In genomic region chr2:66364495-66364992, GRCh38 we compare ENCODE assay signal across 12 cellular contexts.
DNase-seq lines count a peak whose midpoint lies in the region; ATAC-seq and TF ChIP-seq lines count a peak whose summit lies in the region.
"Had no signal": no experiment of that assay in that cellular context is flagged by ENCODE, and none has a peak within 500 bp of the region (broad histone marks: within the 10 kb centered on the region; RNA-seq: fewer than 3 reads in every experiment).

No MANE protein-coding gene starts in this region.

- H4K20me1 ChIP-seq in mammary epithelial cell (ENCODE audit: insufficient read depth, low read length) (no peaks in the 10 kb centered on the region), GM23338 (replicated peaks; ENCODE audit: insufficient read depth) (no peaks in the 10 kb centered on the region)

- no peaks in the 10 kb centered on the region for H3K36me3 Mint-ChIP-seq in GM23338 (ENCODE audit: low read depth)
- H3K36me3 Mint-ChIP-seq: natural killer cell had no signal

- H3K27ac ChIP-seq in mammary epithelial cell (ENCODE audit: insufficient read depth, low read depth, low read length) (no peak overlapping the region), GM23338 (ENCODE audit: low read depth) (no peak overlapping the region)

- no peak for ATAC-seq in GM23338
- ATAC-seq in HG03159 (IDR thresholded peaks at IDR 0.05; ENCODE audit: unreplicated experiment): no peak
- ATAC-seq: natural killer cell had no signal

- H3K4me1 Mint-ChIP-seq in GM23338: peaks cover 15% of the 10 kb centered on the region; the same call in 2 of the 3 replicates
- H3K4me1 Mint-ChIP-seq: natural killer cell had no signal

- H3K4me2 ChIP-seq in mammary epithelial cell (ENCODE audit: insufficient read depth, low read depth, low read length): peak overlapping the region; percentile 38
- H3K4me2 ChIP-seq in GM23338: no peak overlapping the region

- H2AFZ ChIP-seq in mammary epithelial cell (ENCODE audit: low read depth, low read length) (no peak overlapping the region), GM23338 (no peak overlapping the region)

- 0% methylated on average over 5 of the region's 6 CpGs for WGBS in mammary epithelial cell (ENCODE audit: low coverage, missing lambda C conversion rate)

- H3K4me3 ChIP-seq in mammary epithelial cell (replicated peaks in 1 of 3; ENCODE audit: insufficient read depth in 1 of 3, low read depth in 2 of 3, low read length in 3 of 3): no peak overlapping the region
- no peak overlapping the region for H3K4me3 ChIP-seq in GM23338

- dilution Hi-C loops in mammary epithelial cell (cut with HindIII; ENCODE audit: low sequenced_read_pairs): no loop called here

- H3K27ac Mint-ChIP-seq in GM23338: no peak overlapping the region; the same call in 1 of the 2 replicates
- H3K27ac Mint-ChIP-seq: natural killer cell had no signal

- H3K36me3 ChIP-seq in mammary epithelial cell (ENCODE audit: insufficient read depth, low read length) (no peaks in the 10 kb centered on the region), GM23338 (ENCODE audit: insufficient read depth) (no peaks in the 10 kb centered on the region)

- no peak overlapping the region for H3K4me3 Mint-ChIP-seq in GM23338
- H3K4me3 Mint-ChIP-seq: natural killer cell had no signal

- no peak for TF ChIP-seq CTCF in mammary epithelial cell (conservative IDR thresholded peaks at IDR 0.05 in 1 of 2, IDR thresholded peaks at IDR 0.05 in 1 of 2; ENCODE audit: extremely low read depth in 1 of 2, insufficient read depth in 1 of 2, low read depth in 1 of 2, low read length in 2 of 2)
- TF ChIP-seq CTCF in GM23338 (conservative IDR thresholded peaks at IDR 0.05; ENCODE audit: low read depth in 2 of 2): no peak

- no TSS peak for BruUV-seq in mammary epithelial cell (replicated peaks; lab: Mats Ljungman, UMichigan)

- no peaks in the 10 kb centered on the region for H3K79me2 ChIP-seq in mammary epithelial cell (ENCODE audit: insufficient read depth, low read length)
- no peaks in the 10 kb centered on the region for H3K79me2 ChIP-seq in GM23338 (replicated peaks; ENCODE audit: insufficient read depth)

- intact Hi-C loops in mammary epithelial cell (cut with micrococcal nuclease): no loop called here

- H3K4me1 ChIP-seq in mammary epithelial cell (ENCODE audit: insufficient read depth, low read length) (peaks cover 6% of the 10 kb centered on the region), GM23338 (ENCODE audit: insufficient read depth) (peaks cover 23% of the 10 kb centered on the region)

- CTCF ChIA-PET in mammary epithelial cell (lab: Charles Lee; ENCODE audit: low non-redundant PET): no interaction called here

- H3K9ac ChIP-seq in mammary epithelial cell (ENCODE audit: insufficient read depth, low read length): no peak overlapping the region

- peaks cover 12% of the 10 kb centered on the region for H3K27me3 ChIP-seq in mammary epithelial cell (ENCODE audit: insufficient read depth, low read length)
- no peaks in the 10 kb centered on the region for H3K27me3 ChIP-seq in GM23338 (ENCODE audit: insufficient read depth)

- DNase-seq in A172 (ENCODE audit: low spot score): peak; percentile 93
- DNase-seq in HT-29 (ENCODE audit: low spot score): peak; percentile 80
- peak; percentile 36 for DNase-seq in mammary epithelial cell
- peak; percentile 44 for DNase-seq in left kidney (ENCODE audit: low read depth, low spot score)
- DNase-seq in activated CD4-positive, alpha-beta T cell treated with anti-CD3 and anti-CD28 coated beads for 1 hour: no peak
- no peak for DNase-seq in MV-4-11 (lab: John Stamatoyannopoulos, UW)
- DNase-seq in GM23338 (ENCODE audit: low spot score): no peak
- DNase-seq: activated CD8-positive, alpha-beta memory T cell treated with anti-CD3 and anti-CD28 coated beads, Interleukin-2, amount 50 U/mL, for 48 hours; central memory CD4-positive, alpha-beta T cell; natural killer cell; T-helper 2 cell had no signal

- H3K27me3 Mint-ChIP-seq in GM23338 (ENCODE audit: insufficient read depth, low read depth, poor library complexity): peaks cover 1% of the 10 kb centered on the region

- no peaks in the 10 kb centered on the region for H3F3A ChIP-seq in GM23338 (replicated peaks; ENCODE audit: low read depth)

- in situ Hi-C loops in mammary epithelial cell (cut with MboI; ENCODE audit: low sequenced_read_pairs in 2 of 2): no loop called here

- H3K9me3 Mint-ChIP-seq in GM23338: no peaks in the 10 kb centered on the region

- H3K9me3 ChIP-seq in mammary epithelial cell (replicated peaks; ENCODE audit: insufficient read depth, low read length): no peaks in the 10 kb centered on the region

- no peaks in the 10 kb centered on the region for H3K9me2 ChIP-seq in GM23338 (ENCODE audit: insufficient read depth)

TF ChIP-seq in GM23338, 12 proteins besides CTCF, POLR2A, EP300 and RAD21:
- TF ChIP-seq REST (IDR thresholded peaks at IDR 0.05; ENCODE audit: unreplicated experiment) (no peak), JUNB (IDR thresholded peaks at IDR 0.05; ENCODE audit: unreplicated experiment) (no peak), POLR2AphosphoS5 (IDR thresholded peaks at IDR 0.05; ENCODE audit: low read depth) (no peak), CREB1 (CRISPR knock-in tag; IDR thresholded peaks at IDR 0.05; ENCODE audit: low read depth) (no peak), EZH2 (IDR thresholded peaks at IDR 0.05; ENCODE audit: low read depth, unreplicated experiment) (no peak), ETS1 (IDR thresholded peaks at IDR 0.05) (no peak)

Comparison
In these comparisons a context has a peak if more than half of its experiments do, and no peak if none do; other contexts are left out.
1. DNase-seq: peak in A172 (single experiment), HT-29 (single experiment), mammary epithelial cell (single experiment) and left kidney (single experiment); none in activated CD4-positive, alpha-beta T cell treated with anti-CD3 and anti-CD28 coated beads for 1 hour (single experiment), MV-4-11 (single experiment) and GM23338 (single experiment).